25 cellular contexts compared by ENCODE assay signal in genomic region chr7:128353610-128354009, GRCh38. TPM values are rescaled to one million over a fixed set of nuclear protein-coding genes. Genes with fewer than 3 reads are reported as not detected.
"Had no signal": no experiment of that assay in that cellular context is flagged by ENCODE, and none has a peak within 500 bp of the region (broad histone marks: within the 10 kb centered on the region; RNA-seq: fewer than 3 reads in every experiment).

No MANE protein-coding gene starts in this region.

- DNase-seq: activated CD4-positive, alpha-beta T cell treated with anti-CD3 and anti-CD28 coated beads, Interleukin-2, amount 50 U/mL, for 4 hours; activated CD8-positive, alpha-beta memory T cell treated with anti-CD3 and anti-CD28 coated beads for 24 hours; activated CD8-positive, alpha-beta memory T cell treated with anti-CD3 and anti-CD28 coated beads, Interleukin-2, amount 50 U/mL, for 4 hours; activated effector memory CD4-positive, alpha-beta T cell treated with Interleukin-2 at 50 U/mL for 16 hours; activated naive CD4-positive, alpha-beta T cell treated with anti-CD3 and anti-CD28 coated beads, Interleukin-2, amount 10 ng/mL, durations not matched to agents 7 days and 5 days; activated naive CD8-positive, alpha-beta T cell treated with anti-CD3 and anti-CD28 coated beads, Interleukin-2, amount 50 U/mL, for 24 hours; activated T-cell treated with anti-CD3 and anti-CD28 coated beads, Interleukin-2, amount 50 U/mL, for 24 hours; heart left ventricle; left colon; mesendoderm; mucosa of descending colon; right cardiac atrium; stimulated activated CD4-positive, alpha-beta T cell treated with anti-CD3 and anti-CD28 coated beads, Interleukin-12 subunit alpha, Interleukin-12 subunit beta, amount 100 ng/mL, for 4 hours; stimulated activated naive CD8-positive, alpha-beta T cell treated with anti-CD3 and anti-CD28 coated beads, Interleukin-15, amount 100 ng/mL, for 72 hours; SW 1271; T1000; tibial artery; uterus had no signal

- H3K36me3 ChIP-seq: heart left ventricle, tibial artery, uterus had no signal

- H3K9ac ChIP-seq: parathyroid adenoma had no signal

- H3K27ac ChIP-seq: heart left ventricle, parathyroid adenoma, tibial artery, uterus had no signal

- H3K36me3 Mint-ChIP-seq: activated naive CD4-positive, alpha-beta T cell treated with anti-CD3 and anti-CD28 coated beads, Interleukin-2, amount 10 ng/mL, durations not matched to agents 7 days and 5 days; WTC11 had no signal

- H3K9me3 ChIP-seq: heart left ventricle, mucosa of descending colon, tibial artery, uterus had no signal

- H3K4me1 ChIP-seq: parathyroid adenoma had no signal

- H3K9me3 Mint-ChIP-seq: activated naive CD4-positive, alpha-beta T cell treated with anti-CD3 and anti-CD28 coated beads, Interleukin-2, amount 10 ng/mL, durations not matched to agents 7 days and 5 days; activated naive CD8-positive, alpha-beta T cell treated with anti-CD3 and anti-CD28 coated beads, Interleukin-2, amount 50 U/mL, for 24 hours; activated T-cell treated with anti-CD3 and anti-CD28 coated beads, Interleukin-2, amount 50 U/mL, for 24 hours; brain; neural crest cell; stimulated activated naive CD8-positive, alpha-beta T cell treated with anti-CD3 and anti-CD28 coated beads, Interleukin-15, amount 100 ng/mL, for 72 hours; WTC11 had no signal

- H2AFZ ChIP-seq: parathyroid adenoma had no signal

- H3K4me3 Mint-ChIP-seq: activated naive CD4-positive, alpha-beta T cell treated with anti-CD3 and anti-CD28 coated beads, Interleukin-2, amount 10 ng/mL, durations not matched to agents 7 days and 5 days; activated naive CD8-positive, alpha-beta T cell treated with anti-CD3 and anti-CD28 coated beads, Interleukin-2, amount 50 U/mL, for 24 hours; activated T-cell treated with anti-CD3 and anti-CD28 coated beads, Interleukin-2, amount 50 U/mL, for 24 hours; brain; neural crest cell; WTC11 had no signal

- FAIRE-seq: keratinocyte had no signal

- H3K79me2 ChIP-seq: parathyroid adenoma had no signal

- ATAC-seq: activated naive CD8-positive, alpha-beta T cell treated with anti-CD3 and anti-CD28 coated beads, Interleukin-2, amount 50 U/mL, for 24 hours; heart left ventricle; left colon; mucosa of descending colon; right cardiac atrium; stimulated activated naive CD8-positive, alpha-beta T cell treated with anti-CD3 and anti-CD28 coated beads, Interleukin-15, amount 100 ng/mL, for 72 hours; WTC11 had no signal

- H3K27ac Mint-ChIP-seq: activated naive CD4-positive, alpha-beta T cell treated with anti-CD3 and anti-CD28 coated beads, Interleukin-2, amount 10 ng/mL, durations not matched to agents 7 days and 5 days; activated naive CD8-positive, alpha-beta T cell treated with anti-CD3 and anti-CD28 coated beads, Interleukin-2, amount 50 U/mL, for 24 hours; activated T-cell treated with anti-CD3 and anti-CD28 coated beads, Interleukin-2, amount 50 U/mL, for 24 hours; stimulated activated naive CD8-positive, alpha-beta T cell treated with anti-CD3 and anti-CD28 coated beads, Interleukin-15, amount 100 ng/mL, for 72 hours; WTC11 had no signal

- H3K4me3 ChIP-seq: heart left ventricle, mucosa of descending colon, tibial artery, uterus had no signal

RNA-seq across cellular contexts. Expression of gene PRRT4, which starts 7.9 kb away (rescaled TPM):
- total RNA-seq: fibroblast of villous mesenchyme, pulmonary artery endothelial cell had no signal
